8 cellular contexts compared by ENCODE assay signal in the genomic region with DNA sequence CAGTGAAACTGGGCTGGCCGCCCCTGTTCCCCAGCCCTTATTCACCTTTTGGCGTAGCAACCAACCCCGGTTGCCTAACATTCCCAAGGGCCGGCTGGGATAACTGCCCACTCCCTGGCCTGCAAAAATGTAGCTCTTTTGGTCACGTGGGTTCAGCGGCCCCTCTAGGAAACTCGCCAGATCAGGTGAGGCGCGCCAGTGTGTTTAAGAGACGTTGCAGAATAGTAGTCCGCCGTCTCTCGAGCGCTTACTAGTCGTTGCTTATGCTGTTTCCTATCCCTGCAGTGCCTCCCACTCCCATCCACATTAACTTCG. TPM values are rescaled to one million over a fixed set of nuclear protein-coding genes. Genes with fewer than 3 reads are reported as not detected.
A peak's percentile ranks its signal among the peaks of the same experiment; 100 is the strongest.
DNase-seq lines count a peak whose midpoint lies in the region; ATAC-seq and TF ChIP-seq lines count a peak whose summit lies in the region.

No MANE protein-coding gene starts in this region.

- under 1% methylated on average over 16 of the region's 16 CpGs for WGBS in HUES64

- H3K9me3 ChIP-seq in HUES64 (ENCODE audit: insufficient read depth, low read depth, low read length), result no peaks in the 10 kb centered on the region
- H3K9me3 ChIP-seq in PC-9 (ENCODE audit: insufficient read depth, low read depth), result no peaks in the 10 kb centered on the region
- no peaks in the 10 kb centered on the region for H3K9me3 ChIP-seq in neural progenitor cell (ENCODE audit: low read depth)
- H3K9me3 ChIP-seq in subcutaneous abdominal adipose tissue (ENCODE audit: control insufficient read depth in 5 of 5, low read length in 5 of 5), result no peaks in the 10 kb centered on the region

- H3K4me3 Mint-ChIP-seq in neural progenitor cell, result peak overlapping the region; percentile 99

- H3K9me2 ChIP-seq in PC-9 (ENCODE audit: insufficient read depth), result no peaks in the 10 kb centered on the region

- H3K4me3 ChIP-seq in HUES64 (ENCODE audit: low read length), result peak overlapping the region; percentile 87
- peak overlapping the region; percentile 87 for H3K4me3 ChIP-seq in PC-9
- H3K4me3 ChIP-seq in neural progenitor cell, result peak overlapping the region; percentile 100
- peak overlapping the region; percentile 93 to 98 (median 97) for H3K4me3 ChIP-seq in subcutaneous abdominal adipose tissue (ENCODE audit: low read depth in 1 of 5, low read length in 5 of 5)

- H3K27me3 Mint-ChIP-seq in neural progenitor cell (ENCODE audit: insufficient read depth, low read depth), result peaks cover 7% of the 10 kb centered on the region

- intact Hi-C loops in PC-9 (cut with micrococcal nuclease; ENCODE audit: unreplicated experiment), result loop anchor here (1.0 kb wide), 1 partner anchor 598 kb away; the partner anchor contains the start of gene CCDC82

- H3K9me3 Mint-ChIP-seq in neural progenitor cell, result no peaks in the 10 kb centered on the region

- H2AFZ ChIP-seq in PC-9 (peak overlapping the region; percentile 99), neural progenitor cell (replicated peaks) (peak overlapping the region; percentile 70)

- H3K4me1 ChIP-seq in HUES64 (ENCODE audit: insufficient read depth, low read length), result peaks cover 11% of the 10 kb centered on the region
- H3K4me1 ChIP-seq in PC-9 (replicated peaks; ENCODE audit: insufficient read depth), result peaks cover 26% of the 10 kb centered on the region
- peaks cover 6% of the 10 kb centered on the region for H3K4me1 ChIP-seq in foreskin keratinocyte
- peaks cover 15% of the 10 kb centered on the region for H3K4me1 ChIP-seq in neural progenitor cell
- peaks cover 2 to 30% (median 25%) of the 10 kb centered on the region in 5 donors for H3K4me1 ChIP-seq in subcutaneous abdominal adipose tissue (ENCODE audit: control insufficient read depth in 5 of 5, insufficient read depth in 5 of 5, low read length in 5 of 5)

- peaks cover 75% of the 10 kb centered on the region for H3K79me2 ChIP-seq in PC-9 (ENCODE audit: low read depth)
- H3K79me2 ChIP-seq in neural progenitor cell (ENCODE audit: low read depth), result peaks cover 88% of the 10 kb centered on the region

- no peaks in the 10 kb centered on the region for H3K27me3 ChIP-seq in HUES64 (ENCODE audit: insufficient read depth, low read length)
- no peaks in the 10 kb centered on the region for H3K27me3 ChIP-seq in PC-9 (ENCODE audit: insufficient read depth, low read depth)
- H3K27me3 ChIP-seq in foreskin keratinocyte, result no peaks in the 10 kb centered on the region
- no peaks in the 10 kb centered on the region for H3K27me3 ChIP-seq in neural progenitor cell
- H3K27me3 ChIP-seq in subcutaneous abdominal adipose tissue (ENCODE audit: control insufficient read depth in 5 of 5, insufficient read depth in 4 of 5, low read length in 5 of 5), result no peaks in the 10 kb centered on the region

- ATAC-seq in foreskin keratinocyte, result peak; percentile 13
- ATAC-seq in HG02588 (IDR thresholded peaks at IDR 0.05; ENCODE audit: unreplicated experiment), result no peak

- no TSS peak for BruUV-seq in PC-9 (replicated peaks; lab: Mats Ljungman, UMichigan)

- POLR2A ChIA-PET in PC-9 (lab: Charles Lee; ENCODE audit: unreplicated experiment), result interaction anchor here (0.6 to 1.3 kb wide), 7 partner anchors 184 to 866 kb away, joined by 3 to 12 read pairs (median 5); partner anchors contain the start of genes CCDC82 and JRKL

- peaks cover 34% of the 10 kb centered on the region for H3K4me1 Mint-ChIP-seq in neural progenitor cell

- DNase-seq in GM10266 (ENCODE audit: extremely low spot score) (peak; percentile 32), PC-9 (peak; percentile 62 to 80), foreskin keratinocyte (peak; percentile 46 to 67), neural progenitor cell (ENCODE audit: low spot score) (peak; percentile 77)
- DNase-seq in activated gamma-delta T cell treated with anti-CD3 and anti-CD28 coated beads, Interleukin-2, amount 50 U/mL, for 16 hours (ENCODE audit: low read depth), result peak; percentile 24

- H3K36me3 ChIP-seq in HUES64 (ENCODE audit: insufficient read depth, low read length) (peaks cover 21% of the 10 kb centered on the region), PC-9 (ENCODE audit: low read depth) (peaks cover 33% of the 10 kb centered on the region), neural progenitor cell (peaks cover 10% of the 10 kb centered on the region), subcutaneous abdominal adipose tissue (ENCODE audit: control insufficient read depth in 5 of 5, insufficient read depth in 5 of 5, low read length in 5 of 5) (peaks cover 4 to 10% (median 9%) of the 10 kb centered on the region in 5 donors)

- peak overlapping the region; percentile 99 for H3K4me2 ChIP-seq in PC-9
- H3K4me2 ChIP-seq in neural progenitor cell, result peak overlapping the region; percentile 95

- peaks cover 28% of the 10 kb centered on the region for H4K20me1 ChIP-seq in PC-9 (ENCODE audit: insufficient read depth)
- H4K20me1 ChIP-seq in neural progenitor cell (ENCODE audit: low read depth), result peaks cover 59% of the 10 kb centered on the region

- CTCF ChIA-PET in PC-9 (lab: Charles Lee), result interaction anchor here (0.5 to 1.2 kb wide), 3 partner anchors 59 to 634 kb away, joined by 3 to 4 read pairs (median 4); partner anchors contain the start of genes CCDC82 and JRKL

- H3K27ac ChIP-seq in HUES64 (ENCODE audit: low read depth, low read length), result peak overlapping the region; percentile 96
- peak overlapping the region; percentile 85 for H3K27ac ChIP-seq in PC-9
- H3K27ac ChIP-seq in foreskin keratinocyte, result peak overlapping the region; percentile 94
- peak overlapping the region; percentile 99 for H3K27ac ChIP-seq in neural progenitor cell
- peak overlapping the region; percentile 99 for H3K27ac ChIP-seq in subcutaneous abdominal adipose tissue (ENCODE audit: low read depth, low read length)

- H3K36me3 Mint-ChIP-seq in neural progenitor cell, result peaks cover 12% of the 10 kb centered on the region

- H3F3A ChIP-seq in PC-9 (ENCODE audit: insufficient read depth, low read depth) (peaks cover 25% of the 10 kb centered on the region), neural progenitor cell (ENCODE audit: low read depth) (peaks cover 26% of the 10 kb centered on the region)

- peak overlapping the region; percentile 99 for H3K27ac Mint-ChIP-seq in neural progenitor cell

- peak overlapping the region; percentile 94 for H3K9ac ChIP-seq in HUES64 (ENCODE audit: low read depth, low read length)
- H3K9ac ChIP-seq in neural progenitor cell, result peak overlapping the region; percentile 93
- H3K9ac ChIP-seq in subcutaneous abdominal adipose tissue (ENCODE audit: low read length in 5 of 5), result peak overlapping the region in 4 of 5 donors; percentile 79 to 97 (median 94)

- TF ChIP-seq CTCF in GM10266 (IDR thresholded peaks at IDR 0.05; ENCODE audit: control insufficient read depth, insufficient read depth, low read depth, missing control alignments) (no peak), PC-9 (conservative IDR thresholded peaks at IDR 0.05) (no peak), foreskin keratinocyte (conservative IDR thresholded peaks at IDR 0.05) (no peak), neural progenitor cell (IDR thresholded peaks at IDR 0.05) (no peak)

RNA-seq across cellular contexts. Expression of gene CEP57, which starts 0.6 kb away (rescaled TPM):
- polyA plus RNA-seq in HUES64 (2013, experiment 1 of 2), result 42.0 TPM
- polyA plus RNA-seq in HUES64 (2013, experiment 2 of 2), result 52.0 TPM
- total RNA-seq in PC-9 (2021), result 62.1 and 64.5 TPM in 2 replicates
- total RNA-seq in foreskin keratinocyte, result 34.9 and 37.8 TPM in 2 replicates
- polyA plus RNA-seq in foreskin keratinocyte, result 11.9 and 15.4 TPM in 2 replicates
- total RNA-seq in neural progenitor cell (ENCODE audit: low replicate concordance), result 136 and 185 TPM in 2 replicates

RNA-seq across cellular contexts. Expression of gene FAM76B, which starts 1.3 kb away (rescaled TPM):
- 24.0 TPM for polyA plus RNA-seq in HUES64 (2013, experiment 1 of 2)
- polyA plus RNA-seq in HUES64 (2013, experiment 2 of 2), result 27.2 TPM
- 20.1 and 23.8 TPM in 2 replicates for total RNA-seq in PC-9 (2021)
- 10.0 and 11.1 TPM in 2 replicates for total RNA-seq in foreskin keratinocyte
- polyA plus RNA-seq in foreskin keratinocyte, result 2.0 and 2.8 TPM in 2 replicates
- total RNA-seq in neural progenitor cell (ENCODE audit: low replicate concordance), result 92.7 and 139 TPM in 2 replicates

Comparison
In these comparisons a context has a peak if more than half of its experiments do, and no peak if none do; other contexts are left out.
1. DNase-seq: peak in every context shown above with its lines; median percentile 77 in neural progenitor cell; 71 in PC-9; 56 in foreskin keratinocyte; 32 in GM10266; 24 in activated gamma-delta T cell treated with anti-CD3 and anti-CD28 coated beads, Interleukin-2, amount 50 U/mL, for 16 hours.